8 cellular contexts compared by ENCODE assay signal in the genomic region with DNA sequence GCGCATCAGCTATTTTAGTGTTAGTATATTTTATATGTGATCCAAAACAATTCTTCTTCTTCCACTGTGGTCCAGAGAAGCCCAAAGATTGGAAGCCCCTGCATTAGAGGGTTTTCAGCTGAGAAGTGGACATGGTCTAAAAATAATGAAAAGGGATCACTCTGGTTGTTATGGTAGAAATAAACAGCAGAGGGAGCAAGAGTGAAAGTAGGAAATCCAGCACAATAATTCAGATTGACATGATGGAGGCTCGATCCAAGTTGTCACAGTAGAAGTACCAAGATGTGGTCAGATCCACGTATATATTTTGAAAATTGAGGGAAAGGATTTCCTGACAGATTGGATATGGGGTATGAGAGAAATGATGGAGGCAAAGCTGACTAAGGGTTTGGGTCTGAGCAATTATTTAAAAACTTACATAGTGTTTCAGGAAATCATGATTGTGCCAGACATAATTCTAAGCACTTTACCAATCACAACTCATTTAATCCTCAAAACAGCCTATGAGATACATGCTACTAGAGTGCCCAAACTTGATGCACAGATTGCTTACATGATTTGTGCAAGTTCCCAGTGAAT. TPM values are rescaled to one million over a fixed set of nuclear protein-coding genes. Genes with fewer than 3 reads are reported as not detected.
A peak's percentile ranks its signal among the peaks of the same experiment; 100 is the strongest.
DNase-seq lines count a peak whose midpoint lies in the region; ATAC-seq and TF ChIP-seq lines count a peak whose summit lies in the region.

No MANE protein-coding gene starts in this region.

- no peaks in the 10 kb centered on the region for H3K36me3 Mint-ChIP-seq in nephron progenitor cell (ENCODE audit: low read depth)
- H3K36me3 Mint-ChIP-seq in stimulated activated memory B cell treated with anti-CD40 and anti-IgM and Interleukin-4, amounts not matched to agents 10 μg/mL and 1 μg/mL and 100 μg/mL, for 72 hours = no peaks in the 10 kb centered on the region

- peak overlapping the region in 58 of 59 donors; percentile 33 to 94 (median 88) for H3K27ac ChIP-seq in dorsolateral prefrontal cortex

- H3K4me3 Mint-ChIP-seq in nephron progenitor cell = no peak overlapping the region
- H3K4me3 Mint-ChIP-seq in stimulated activated memory B cell treated with anti-CD40 and anti-IgM and Interleukin-4, amounts not matched to agents 10 μg/mL and 1 μg/mL and 100 μg/mL, for 72 hours = no peak overlapping the region

- no peaks in the 10 kb centered on the region for H3K4me1 Mint-ChIP-seq in nephron progenitor cell
- no peaks in the 10 kb centered on the region for H3K4me1 Mint-ChIP-seq in stimulated activated memory B cell treated with anti-CD40 and anti-IgM and Interleukin-4, amounts not matched to agents 10 μg/mL and 1 μg/mL and 100 μg/mL, for 72 hours

- no peak overlapping the region for H3K27ac Mint-ChIP-seq in nephron progenitor cell
- no peak overlapping the region for H3K27ac Mint-ChIP-seq in stimulated activated memory B cell treated with anti-CD40 and anti-IgM and Interleukin-4, amounts not matched to agents 10 μg/mL and 1 μg/mL and 100 μg/mL, for 72 hours

- ATAC-seq in HG03039 (IDR thresholded peaks at IDR 0.05; ENCODE audit: unreplicated experiment) = no peak
- ATAC-seq in HG03139 (IDR thresholded peaks at IDR 0.05; ENCODE audit: unreplicated experiment) = no peak
- no peak for ATAC-seq in stimulated activated memory B cell treated with anti-CD40 and anti-IgM and Interleukin-4, amounts not matched to agents 10 μg/mL and 1 μg/mL and 100 μg/mL, for 72 hours

- H3K4me3 ChIP-seq in dorsolateral prefrontal cortex = no peak overlapping the region

- DNase-seq in GDM1 (lab: John Stamatoyannopoulos, UW) = peak; percentile 9
- DNase-seq in H4 (ENCODE audit: low spot score) = peak; percentile 13
- peak; percentile 59 for DNase-seq in NCI-H748 treated with DMSO at 0.1 percent for 48 hours (lab: John Stamatoyannopoulos, UW)
- no peak for DNase-seq in dorsolateral prefrontal cortex
- DNase-seq in nephron progenitor cell = no peak

- TF ChIP-seq CTCF in dorsolateral prefrontal cortex (IDR thresholded peaks at IDR 0.05 in 54 of 56, conservative IDR thresholded peaks at IDR 0.05 in 2 of 56; ENCODE audit: low read depth in 1 of 56, partially characterized antibody in 56 of 56) = peak; percentile 43 to 90 (median 73)
- TF ChIP-seq CTCF in nephron progenitor cell (IDR thresholded peaks at IDR 0.05) = peak; percentile 46

- no peaks in the 10 kb centered on the region for H3K9me3 Mint-ChIP-seq in nephron progenitor cell
- no peaks in the 10 kb centered on the region for H3K9me3 Mint-ChIP-seq in stimulated activated memory B cell treated with anti-CD40 and anti-IgM and Interleukin-4, amounts not matched to agents 10 μg/mL and 1 μg/mL and 100 μg/mL, for 72 hours

- H3K27me3 Mint-ChIP-seq in nephron progenitor cell (ENCODE audit: low read depth, poor library complexity) = peaks cover 2% of the 10 kb centered on the region
- H3K27me3 Mint-ChIP-seq in stimulated activated memory B cell treated with anti-CD40 and anti-IgM and Interleukin-4, amounts not matched to agents 10 μg/mL and 1 μg/mL and 100 μg/mL, for 72 hours = no peaks in the 10 kb centered on the region

- intact Hi-C loops in dorsolateral prefrontal cortex (cut with DNase I) = loop anchor here (2.0 to 5.0 kb wide), 3 partner anchors 18 to 59 kb away; a partner anchor contains a TSS

- H3K27me3 ChIP-seq in dorsolateral prefrontal cortex = no peaks in the 10 kb centered on the region

RNA-seq across cellular contexts. Expression of a gene that starts 17.0 kb away (rescaled TPM):
- total RNA-seq in H4 (2014; rRNA removed; shearing (Covaris generic)) = 1.8 and 4.5 TPM in 2 replicates
- 1,000 to 10,000 TPM in 1 of 120 experiments, 100 to 1,000 TPM in 99, 10 to 100 TPM in 20; 33.2 to 1,060 (median 211) TPM for total RNA-seq in dorsolateral prefrontal cortex

RNA-seq across cellular contexts. Expression of a gene that starts 20.4 kb away (rescaled TPM):
- 2.1 and 2.2 TPM in 2 replicates for total RNA-seq in H4 (2014; rRNA removed; shearing (Covaris generic))
- 10 to 100 TPM; 23.9 to 74.1 (median 43.0) TPM for total RNA-seq in dorsolateral prefrontal cortex

Comparison
In these comparisons a context has a peak if more than half of its experiments do, and no peak if none do; other contexts are left out.
1. DNase-seq: peak in GDM1 (single experiment), H4 (single experiment) and NCI-H748 treated with DMSO at 0.1 percent for 48 hours (single experiment); none in dorsolateral prefrontal cortex (0 of 10) and nephron progenitor cell (single experiment).